In genomic region chr19:16435999-16436650, GRCh38 we compare ENCODE assay signal across 8 cellular contexts. TPM values are rescaled to one million over a fixed set of nuclear protein-coding genes. Genes with fewer than 3 reads are reported as not detected.
DNase-seq lines count a peak whose midpoint lies in the region; ATAC-seq and TF ChIP-seq lines count a peak whose summit lies in the region.

No MANE protein-coding gene starts in this region.

- H3K27me3 Mint-ChIP-seq in stimulated activated naive CD8-positive, alpha-beta T cell treated with anti-CD3 and anti-CD28 coated beads, Interleukin-15, amount 100 ng/mL, for 72 hours = no peaks in the 10 kb centered on the region

- ATAC-seq in stimulated activated naive CD8-positive, alpha-beta T cell treated with anti-CD3 and anti-CD28 coated beads, Interleukin-15, Interleukin-2, amounts not matched to agents 100 U/mL and 50 U/mL, for 24 hours = peak; percentile 32
- ATAC-seq in stimulated activated naive CD8-positive, alpha-beta T cell treated with anti-CD3 and anti-CD28 coated beads, Interleukin-15, amount 100 ng/mL, for 72 hours = no peak
- ATAC-seq in GM21576 (IDR thresholded peaks at IDR 0.05; ENCODE audit: unreplicated experiment) = no peak
- ATAC-seq in GM19467 (IDR thresholded peaks at IDR 0.05; ENCODE audit: unreplicated experiment) = no peak

- no peak overlapping the region for H3K4me3 Mint-ChIP-seq in stimulated activated naive CD8-positive, alpha-beta T cell treated with anti-CD3 and anti-CD28 coated beads, Interleukin-15, amount 100 ng/mL, for 72 hours

- H3K9me3 ChIP-seq in muscle layer of duodenum (ENCODE audit: control insufficient read depth in 1 of 2, low read length in 2 of 2) = no peaks in the 10 kb centered on the region
- no peaks in the 10 kb centered on the region for H3K9me3 ChIP-seq in vagina

- H3K27me3 ChIP-seq in muscle layer of duodenum (ENCODE audit: low read depth, low read length) = no peaks in the 10 kb centered on the region
- no peaks in the 10 kb centered on the region for H3K27me3 ChIP-seq in vagina

- intact Hi-C loops in vagina (cut with DNase I) = no loop called here

- no peak for TF ChIP-seq POLR2A in vagina (IDR thresholded peaks at IDR 0.05)

- no peak for DNase-seq in stimulated activated naive CD8-positive, alpha-beta T cell treated with anti-CD3 and anti-CD28 coated beads, Interleukin-15, Interleukin-2, amounts not matched to agents 100 U/mL and 50 U/mL, for 24 hours
- DNase-seq in stimulated activated naive CD8-positive, alpha-beta T cell treated with anti-CD3 and anti-CD28 coated beads, Interleukin-15, amount 100 ng/mL, for 72 hours = no peak
- DNase-seq in dermis blood vessel endothelial cell (peak; percentile 65), vagina (ENCODE audit: extremely low spot score in 2 of 2) (no peak), HuH-7 (ENCODE audit: low spot score) (no peak)

- no peaks in the 10 kb centered on the region for H3K9me3 Mint-ChIP-seq in stimulated activated naive CD8-positive, alpha-beta T cell treated with anti-CD3 and anti-CD28 coated beads, Interleukin-15, amount 100 ng/mL, for 72 hours

- peaks cover 4 to 25% of the 10 kb centered on the region in 2 donors for H3K4me1 ChIP-seq in muscle layer of duodenum (ENCODE audit: control insufficient read depth in 1 of 2, insufficient read depth in 2 of 2, low read length in 2 of 2)
- peaks cover 27% of the 10 kb centered on the region for H3K4me1 ChIP-seq in vagina

- H3K4me1 Mint-ChIP-seq in stimulated activated naive CD8-positive, alpha-beta T cell treated with anti-CD3 and anti-CD28 coated beads, Interleukin-15, amount 100 ng/mL, for 72 hours = peaks cover 15% of the 10 kb centered on the region

- H3K27ac ChIP-seq in muscle layer of duodenum (ENCODE audit: low read length) (peak overlapping the region; percentile 72), vagina (peak overlapping the region; percentile 82)

- no peak overlapping the region for H3K4me3 ChIP-seq in muscle layer of duodenum (ENCODE audit: low read depth in 1 of 2, low read length in 2 of 2)
- no peak overlapping the region for H3K4me3 ChIP-seq in vagina

- H3K27ac Mint-ChIP-seq in stimulated activated naive CD8-positive, alpha-beta T cell treated with anti-CD3 and anti-CD28 coated beads, Interleukin-15, amount 100 ng/mL, for 72 hours = peak overlapping the region in 1 of 2 donors; percentile 76

- H3K36me3 ChIP-seq in muscle layer of duodenum (ENCODE audit: control insufficient read depth in 1 of 2, insufficient read depth in 2 of 2, low read length in 2 of 2) (peaks cover 8 to 30% of the 10 kb centered on the region in 2 donors), vagina (peaks cover 0 to 51% of the 10 kb centered on the region in 2 donors)

- no peak for TF ChIP-seq CTCF in vagina (IDR thresholded peaks at IDR 0.05)

RNA-seq across cellular contexts. Expression of gene EPS15L1, which starts 35.6 kb away (rescaled TPM):
- total RNA-seq in dermis blood vessel endothelial cell (8.7 and 11.8 TPM in 2 replicates), vagina (34.6 TPM)

RNA-seq across cellular contexts. Expression of gene CALR3, which starts 59.8 kb away (rescaled TPM):
- total RNA-seq in dermis blood vessel endothelial cell (not detected in 2 replicates), vagina (not detected)
